In the genomic region with DNA sequence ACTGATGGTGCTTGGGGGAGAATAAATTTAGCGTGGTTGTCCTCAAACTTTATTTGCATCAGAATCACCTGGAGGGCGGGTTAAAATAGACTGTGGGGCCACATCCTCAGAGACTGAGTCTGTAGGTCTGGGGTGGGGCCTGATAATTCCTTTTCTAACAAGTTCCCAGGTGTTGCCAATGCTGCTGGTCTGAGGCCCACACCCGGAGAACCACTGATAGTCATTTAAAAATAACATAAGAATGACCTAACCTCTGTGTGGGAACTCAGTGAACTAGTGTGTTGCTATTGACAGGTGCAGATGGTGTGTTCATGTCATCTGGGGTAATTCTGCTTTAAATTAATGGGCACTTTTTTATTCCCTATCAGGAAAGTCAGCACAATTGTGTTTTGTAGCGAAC, we compare ENCODE assay signal across 20 cellular contexts.
A peak's percentile ranks its signal among the peaks of the same experiment; 100 is the strongest.
DNase-seq lines count a peak whose midpoint lies in the region; ATAC-seq and TF ChIP-seq lines count a peak whose summit lies in the region.
"Had no signal": no experiment of that assay in that cellular context is flagged by ENCODE, and none has a peak within 500 bp of the region (broad histone marks: within the 10 kb centered on the region; RNA-seq: fewer than 3 reads in every experiment).

No MANE protein-coding gene starts in this region.

- DNase-seq in Right ventricle myocardium inferior (ENCODE audit: missing footprints) (no peak), right atrium auricular region (ENCODE audit: low spot score) (no peak), memory B cell (ENCODE audit: low spot score in 2 of 2) (no peak), prostate gland (ENCODE audit: low spot score) (no peak), RPMI8226 (no peak)
- DNase-seq in stimulated activated effector memory CD8-positive, alpha-beta T cell treated with anti-CD3 and anti-CD28 coated beads, Interleukin-12 subunit alpha, Interleukin-12 subunit beta, amount 100 ng/mL, for 72 hours (ENCODE audit: low spot score in 2 of 2) = no peak
- DNase-seq: CD8-positive, alpha-beta T cell; DMS53; GM23248; NCI-H1105 treated with DMSO at 0.1 percent for 48 hours; NCI-H1694; NCI-H2081 treated with DMSO at 0.1 percent for 48 hours; NCI-H748 treated with DMSO at 0.1 percent for 48 hours; OCI-M1; SJCRH30 had no signal

- H3K36me3 Mint-ChIP-seq in memory B cell = peaks cover 16% of the 10 kb centered on the region
- peaks cover 100% of the 10 kb centered on the region for H3K36me3 Mint-ChIP-seq in stimulated activated effector memory CD8-positive, alpha-beta T cell treated with anti-CD3 and anti-CD28 coated beads, Interleukin-12 subunit alpha, Interleukin-12 subunit beta, amount 100 ng/mL, for 72 hours

- H3K4me3 ChIP-seq in right atrium auricular region (no peak overlapping the region), prostate gland (no peak overlapping the region)
- H3K4me3 ChIP-seq: BLaER1, GM23248, K562, SJCRH30 had no signal

- TF ChIP-seq CTCF in right atrium auricular region (IDR thresholded peaks at IDR 0.05) = no peak
- TF ChIP-seq CTCF in VCaP (conservative IDR thresholded peaks at IDR 0.05) = no peak
- no peak for TF ChIP-seq CTCF in prostate gland (IDR thresholded peaks at IDR 0.05)

- H3K9me3 ChIP-seq in right atrium auricular region (no peaks in the 10 kb centered on the region), prostate gland (no peaks in the 10 kb centered on the region)
- H3K9me3 ChIP-seq: BLaER1, SJCRH30 had no signal

- no peaks in the 10 kb centered on the region for H3K27me3 ChIP-seq in right atrium auricular region
- no peaks in the 10 kb centered on the region for H3K27me3 ChIP-seq in prostate gland (replicated peaks; ENCODE audit: insufficient read depth)
- H3K27me3 ChIP-seq: BLaER1, SJCRH30 had no signal

- H3K4me1 ChIP-seq in right atrium auricular region (no peaks in the 10 kb centered on the region), prostate gland (replicated peaks) (no peaks in the 10 kb centered on the region)
- H3K4me1 ChIP-seq: SJCRH30 had no signal

- H3K36me3 ChIP-seq in right atrium auricular region (no peaks in the 10 kb centered on the region), prostate gland (no peaks in the 10 kb centered on the region)
- H3K36me3 ChIP-seq: BLaER1, SJCRH30 had no signal

- no peak for TF ChIP-seq POLR2A in prostate gland (IDR thresholded peaks at IDR 0.05)

- ATAC-seq in Right ventricle myocardium inferior (peak; percentile 57), memory B cell (ENCODE audit: low read depth) (no peak), HG03175 (IDR thresholded peaks at IDR 0.05; ENCODE audit: unreplicated experiment) (no peak)
- no peak for ATAC-seq in stimulated activated effector memory CD8-positive, alpha-beta T cell treated with anti-CD3 and anti-CD28 coated beads, Interleukin-12 subunit alpha, Interleukin-12 subunit beta, amount 100 ng/mL, for 72 hours
- ATAC-seq: CD8-positive, alpha-beta T cell; HCT116; K562 had no signal

- H3K4me3 Mint-ChIP-seq in memory B cell = no peak overlapping the region
- no peak overlapping the region for H3K4me3 Mint-ChIP-seq in stimulated activated effector memory CD8-positive, alpha-beta T cell treated with anti-CD3 and anti-CD28 coated beads, Interleukin-12 subunit alpha, Interleukin-12 subunit beta, amount 100 ng/mL, for 72 hours
- H3K4me3 Mint-ChIP-seq: CD8-positive, alpha-beta T cell had no signal

- H3K27me3 Mint-ChIP-seq in memory B cell = no peaks in the 10 kb centered on the region

- intact Hi-C loops in Right ventricle myocardium inferior (cut with DNase I) (loop anchor here (10.0 kb wide), 1 partner anchor 410 kb away; the partner anchor contains the start of gene CD24), prostate gland (cut with DNase I) (loop anchor here (10.0 kb wide), 1 partner anchor 1140 kb away; no protein-coding TSS in a partner anchor)

- H3K27ac Mint-ChIP-seq in memory B cell = peak overlapping the region; percentile 84
- peak overlapping the region; percentile 77 for H3K27ac Mint-ChIP-seq in stimulated activated effector memory CD8-positive, alpha-beta T cell treated with anti-CD3 and anti-CD28 coated beads, Interleukin-12 subunit alpha, Interleukin-12 subunit beta, amount 100 ng/mL, for 72 hours
- H3K27ac Mint-ChIP-seq: CD8-positive, alpha-beta T cell had no signal

- no peak overlapping the region for H3K27ac ChIP-seq in right atrium auricular region
- H3K27ac ChIP-seq in VCaP = peak overlapping the region; percentile 37; the same call in 1 of the 2 replicates
- H3K27ac ChIP-seq in prostate gland = no peak overlapping the region
- H3K27ac ChIP-seq: BLaER1, GM23248, SJCRH30 had no signal

- H3K4me1 Mint-ChIP-seq in memory B cell = peaks cover 8% of the 10 kb centered on the region
- peaks cover 18% of the 10 kb centered on the region for H3K4me1 Mint-ChIP-seq in stimulated activated effector memory CD8-positive, alpha-beta T cell treated with anti-CD3 and anti-CD28 coated beads, Interleukin-12 subunit alpha, Interleukin-12 subunit beta, amount 100 ng/mL, for 72 hours

- 63% methylated on average over 4 of the region's 4 CpGs for WGBS in prostate gland

- H3K9me3 Mint-ChIP-seq in memory B cell = no peaks in the 10 kb centered on the region
- H3K9me3 Mint-ChIP-seq in stimulated activated effector memory CD8-positive, alpha-beta T cell treated with anti-CD3 and anti-CD28 coated beads, Interleukin-12 subunit alpha, Interleukin-12 subunit beta, amount 100 ng/mL, for 72 hours = no peaks in the 10 kb centered on the region
- H3K9me3 Mint-ChIP-seq: CD8-positive, alpha-beta T cell had no signal
